In the genomic region with DNA sequence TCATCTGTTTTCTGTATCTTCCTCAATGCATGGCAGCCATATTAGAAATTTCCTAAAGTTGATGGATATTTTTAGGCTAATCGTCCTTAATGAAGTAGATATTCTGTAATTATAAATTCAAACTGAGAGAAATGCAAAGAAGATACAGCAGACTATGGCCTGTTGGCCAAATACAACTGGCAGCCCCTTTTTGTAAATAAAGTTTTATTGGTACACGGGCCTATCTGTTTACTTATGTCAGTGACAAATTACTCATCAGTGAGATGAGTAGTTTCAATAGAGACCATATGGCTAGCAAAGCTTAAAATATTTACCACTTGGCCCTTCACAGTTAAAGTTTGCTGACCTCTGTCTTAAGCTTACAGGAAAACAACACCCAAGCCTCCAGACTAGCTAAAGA, we compare ENCODE assay signal across 21 cellular contexts.
A peak's percentile ranks its signal among the peaks of the same experiment; 100 is the strongest.
DNase-seq lines count a peak whose midpoint lies in the region; ATAC-seq and TF ChIP-seq lines count a peak whose summit lies in the region.
"Had no signal": no experiment of that assay in that cellular context is flagged by ENCODE, and none has a peak within 500 bp of the region (broad histone marks: within the 10 kb centered on the region; RNA-seq: fewer than 3 reads in every experiment).

No MANE protein-coding gene starts in this region.

- TF ChIP-seq POLR2A in ovary (IDR thresholded peaks at IDR 0.05), result no peak

- no peak for ATAC-seq in GM21529 (IDR thresholded peaks at IDR 0.05; ENCODE audit: unreplicated experiment)
- ATAC-seq: T-helper 17 cell had no signal

- no peaks in the 10 kb centered on the region for H3K36me3 ChIP-seq in ovary
- H3K36me3 ChIP-seq: MG63 had no signal

- no peaks in the 10 kb centered on the region for H3K27me3 ChIP-seq in ovary
- H3K27me3 ChIP-seq: MG63 had no signal

- peak; percentile 3 for DNase-seq in ELR (ENCODE audit: low read depth)
- DNase-seq in LHCN-M2 (ENCODE audit: low read depth), result peak; percentile 31
- DNase-seq in RPMI8226, result peak; percentile 3
- DNase-seq in fibroblast of villous mesenchyme (ENCODE audit: low read depth), result peak; percentile 8
- DNase-seq in ovary, result no peak
- DNase-seq in activated gamma-delta T cell (lab: John Stamatoyannopoulos, UW), result no peak
- DNase-seq: Calu3; CD8-positive, alpha-beta memory T cell; DMS79; Kasumi-1; MG63; NCI-H1417 treated with DMSO at 0.1 percent for 48 hours; NCI-H187; NCI-H69; SHP77 treated with DMSO at 0.1 percent for 48 hours; SW 1271; T-helper 17 cell had no signal

- no peaks in the 10 kb centered on the region for H3K9me3 ChIP-seq in ovary
- H3K9me3 ChIP-seq: MG63 had no signal

- H3K27ac ChIP-seq in ovary, result no peak overlapping the region
- H3K27ac ChIP-seq: C4-2B, RWPE1, SK-N-MC had no signal

- no peaks in the 10 kb centered on the region for H3K4me1 ChIP-seq in ovary (ENCODE audit: insufficient read depth)

- intact Hi-C loops in ovary (cut with DNase I), result no loop called here

- no peak for TF ChIP-seq EP300 in ovary (IDR thresholded peaks at IDR 0.05)

- H3K4me3 ChIP-seq in fibroblast of villous mesenchyme (ENCODE audit: low read depth, low read length) (no peak overlapping the region), ovary (no peak overlapping the region)
- H3K4me3 ChIP-seq: MG63, SK-N-MC had no signal

- TF ChIP-seq CTCF in fibroblast of villous mesenchyme (IDR thresholded peaks at IDR 0.05; ENCODE audit: insufficient read depth, low read depth, low read length) (no peak), ovary (IDR thresholded peaks at IDR 0.05) (no peak)

- 11 to 61% (median 20%) methylated on average over 2 of the region's 2 CpGs for WGBS in ovary, 3 donors

Comparison
In these comparisons a context has a peak if more than half of its experiments do, and no peak if none do; other contexts are left out.
1. DNase-seq: peak in ELR (single experiment), LHCN-M2 (single experiment), RPMI8226 (single experiment) and fibroblast of villous mesenchyme (single experiment); none in ovary (0 of 5) and activated gamma-delta T cell (single experiment).